Comparison of ENCODE assay signal across 27 cellular contexts in genomic region chr22:49973018-49973965, GRCh38. TPM values are rescaled to one million over a fixed set of nuclear protein-coding genes. Genes with fewer than 3 reads are reported as not detected.
DNase-seq lines count a peak whose midpoint lies in the region; ATAC-seq lines count a peak whose summit lies in the region.
"Had no signal": no experiment of that assay in that cellular context is flagged by ENCODE, and none has a peak within 500 bp of the region (broad histone marks: within the 10 kb centered on the region; RNA-seq: fewer than 3 reads in every experiment).

No MANE protein-coding gene starts in this region.

- no peak overlapping the region for H2BK120ac ChIP-seq in mesenchymal stem cell (ENCODE audit: low read depth, low read length)

- H3K4me3 Mint-ChIP-seq in activated CD4-positive, alpha-beta T cell treated with anti-CD3 and anti-CD28 coated beads for 36 hours: no peak overlapping the region
- H3K4me3 Mint-ChIP-seq: activated CD4-positive, alpha-beta memory T cell treated with anti-CD3 and anti-CD28 coated beads for 36 hours; activated naive CD8-positive, alpha-beta T cell treated with anti-CD3 and anti-CD28 coated beads, Interleukin-2, amount 10 ng/mL, durations not matched to agents 7 days and 5 days; brain; endodermal cell; neural progenitor cell; T-helper 17 cell had no signal

- H3K23ac ChIP-seq in mesenchymal stem cell (ENCODE audit: low read length in 2 of 2): peak overlapping the region in 1 of 2 experiments; percentile 66

- H3K14ac ChIP-seq in mesenchymal stem cell (ENCODE audit: low read length in 2 of 2): peak overlapping the region in 1 of 2 experiments; percentile 73

- H3K27ac Mint-ChIP-seq in activated CD4-positive, alpha-beta T cell treated with anti-CD3 and anti-CD28 coated beads for 36 hours: no peak overlapping the region
- H3K27ac Mint-ChIP-seq: activated CD4-positive, alpha-beta memory T cell treated with anti-CD3 and anti-CD28 coated beads for 36 hours; activated naive CD8-positive, alpha-beta T cell treated with anti-CD3 and anti-CD28 coated beads, Interleukin-2, amount 10 ng/mL, durations not matched to agents 7 days and 5 days; brain; endodermal cell; neural progenitor cell; T-helper 17 cell had no signal

- in situ Hi-C loops in KBM-7 (cut with MboI; ENCODE audit: low pct_unique_long_range_greater_than_20kb, low sequenced_read_pairs): no loop called here

- H3K4ac ChIP-seq in mesenchymal stem cell (ENCODE audit: low read depth in 1 of 2, low read length in 2 of 2): peak overlapping the region in 1 of 2 experiments; percentile 57

- H4K91ac ChIP-seq in mesenchymal stem cell (ENCODE audit: low read length): peak overlapping the region; percentile 14

- POLR2A ChIA-PET in activated CD4-positive, alpha-beta T cell treated with anti-CD3 and anti-CD28 coated beads for 36 hours (lab: Charles Lee): no interaction called here

- H2BK15ac ChIP-seq in mesenchymal stem cell (ENCODE audit: low read depth, poor library complexity, severe bottlenecking): no peak overlapping the region

- peaks cover 37% of the 10 kb centered on the region for H3K4me1 Mint-ChIP-seq in activated CD4-positive, alpha-beta T cell treated with anti-CD3 and anti-CD28 coated beads for 36 hours

- H3K4me3 ChIP-seq in mesenchymal stem cell (ENCODE audit: insufficient read depth in 1 of 2, low read depth in 1 of 2, low read length in 2 of 2): no peak overlapping the region
- H3K4me3 ChIP-seq: neural progenitor cell had no signal

- H3K9me3 Mint-ChIP-seq in activated CD4-positive, alpha-beta T cell treated with anti-CD3 and anti-CD28 coated beads for 36 hours (ENCODE audit: low read depth): peaks cover 4% of the 10 kb centered on the region
- H3K9me3 Mint-ChIP-seq: activated naive CD8-positive, alpha-beta T cell treated with anti-CD3 and anti-CD28 coated beads, Interleukin-2, amount 10 ng/mL, durations not matched to agents 7 days and 5 days; endodermal cell; neural progenitor cell had no signal

- peaks cover 28% of the 10 kb centered on the region for H3K4me1 ChIP-seq in mesenchymal stem cell (ENCODE audit: control insufficient read depth, insufficient read depth, low read depth, low read length)

- H3K79me1 ChIP-seq in mesenchymal stem cell (replicated peaks; ENCODE audit: low read length, poor library complexity, severe bottlenecking): no peaks in the 10 kb centered on the region

- no peak overlapping the region for H3K4me2 ChIP-seq in mesenchymal stem cell (ENCODE audit: low read length, poor library complexity, severe bottlenecking)
- H3K4me2 ChIP-seq: neural progenitor cell had no signal

- peak overlapping the region in 1 of 2 experiments; percentile 79 for H3K18ac ChIP-seq in mesenchymal stem cell (ENCODE audit: low read depth in 1 of 2, low read length in 2 of 2)

- 90% methylated on average over 5 of the region's 5 CpGs for WGBS in mesenchymal stem cell

- H2BK12ac ChIP-seq in mesenchymal stem cell (ENCODE audit: low read length in 2 of 2): peak overlapping the region in 1 of 2 experiments; percentile 82

- H2BK5ac ChIP-seq in mesenchymal stem cell (ENCODE audit: low read depth, low read length, poor library complexity, severe bottlenecking): no peak overlapping the region

- H3K36me3 Mint-ChIP-seq in activated CD4-positive, alpha-beta T cell treated with anti-CD3 and anti-CD28 coated beads for 36 hours (ENCODE audit: low read depth): peaks cover 13% of the 10 kb centered on the region
- H3K36me3 Mint-ChIP-seq: activated naive CD8-positive, alpha-beta T cell treated with anti-CD3 and anti-CD28 coated beads, Interleukin-2, amount 10 ng/mL, durations not matched to agents 7 days and 5 days; brain had no signal

- intact Hi-C loops in activated CD4-positive, alpha-beta T cell treated with anti-CD3 and anti-CD28 coated beads for 36 hours (cut with DNase I, micrococcal nuclease): loop anchor here in 1 of 2 experiments (5.0 kb wide), 1 partner anchor 206 kb away; no protein-coding TSS in a partner anchor

- DNase-seq in activated CD4-positive, alpha-beta T cell treated with anti-CD3 and anti-CD28 coated beads for 36 hours: peak; percentile 21
- DNase-seq in activated CD4-positive, alpha-beta T cell treated with anti-CD3 and anti-CD28 coated beads, Interleukin-2, amount 50 U/mL, for 4 hours: no peak
- DNase-seq in ELR (ENCODE audit: low read depth) (peak; percentile 22), amniotic epithelial cell (ENCODE audit: low read depth) (peak; percentile 58), mesenchymal stem cell (peak; percentile 46), KBM-7 (no peak), activated gamma-delta T cell treated with Interleukin-2 at 50 U/mL for 16 hours (no peak)
- DNase-seq: 8988T; KG1; MV-4-11; NCI-H187 treated with DMSO at 0.1 percent for 48 hours; NK-92 treated with Interleukin-12 subunit alpha and Interleukin-12 subunit beta, amount 100 ng/mL, for 24 hours; small intestine; T-helper 17 cell had no signal

- no peaks in the 10 kb centered on the region for H3K27me3 Mint-ChIP-seq in activated CD4-positive, alpha-beta T cell treated with anti-CD3 and anti-CD28 coated beads for 36 hours
- H3K27me3 Mint-ChIP-seq: activated CD4-positive, alpha-beta memory T cell treated with anti-CD3 and anti-CD28 coated beads for 36 hours; activated naive CD8-positive, alpha-beta T cell treated with anti-CD3 and anti-CD28 coated beads, Interleukin-2, amount 10 ng/mL, durations not matched to agents 7 days and 5 days; T-helper 17 cell had no signal

- H2AFZ ChIP-seq in mesenchymal stem cell (ENCODE audit: low read depth, low read length): no peak overlapping the region
- H2AFZ ChIP-seq: neural progenitor cell had no signal

- no peak overlapping the region for H4K8ac ChIP-seq in mesenchymal stem cell (ENCODE audit: low read length)

- CTCF ChIA-PET in activated CD4-positive, alpha-beta T cell treated with anti-CD3 and anti-CD28 coated beads for 36 hours (lab: Charles Lee): no interaction called here

- no peak for ATAC-seq in activated CD4-positive, alpha-beta T cell treated with anti-CD3 and anti-CD28 coated beads for 36 hours
- ATAC-seq in HG02973 (IDR thresholded peaks at IDR 0.05; ENCODE audit: unreplicated experiment): no peak
- ATAC-seq: left ventricle myocardium superior, psoas muscle, T-helper 17 cell had no signal

- no peak overlapping the region for H3K27ac ChIP-seq in mesenchymal stem cell (ENCODE audit: low read length, poor library complexity, severe bottlenecking)
- H3K27ac ChIP-seq: neural progenitor cell, psoas muscle had no signal

- peaks cover 0 to 3% of the 10 kb centered on the region in 2 experiments for H3K36me3 ChIP-seq in mesenchymal stem cell (ENCODE audit: control insufficient read depth in 1 of 2, insufficient read depth in 2 of 2, low read depth in 1 of 2, low read length in 2 of 2)
- H3K36me3 ChIP-seq: BE2C, neural progenitor cell, vagina had no signal

- no peaks in the 10 kb centered on the region for H3K9me3 ChIP-seq in mesenchymal stem cell (ENCODE audit: control insufficient read depth, low read length)
- H3K9me3 ChIP-seq: BE2C, Caco-2, psoas muscle, vagina had no signal

- H3K27me3 ChIP-seq in mesenchymal stem cell (ENCODE audit: control insufficient read depth in 1 of 2, insufficient read depth in 1 of 2, low read length in 2 of 2): no peaks in the 10 kb centered on the region
- H3K27me3 ChIP-seq: BE2C, vagina had no signal

- no peak overlapping the region for H2AK5ac ChIP-seq in mesenchymal stem cell (ENCODE audit: low read length, severe bottlenecking)

- no peak overlapping the region for H3K9ac ChIP-seq in mesenchymal stem cell (ENCODE audit: low read length)
- H3K9ac ChIP-seq: neural progenitor cell had no signal

RNA-seq across cellular contexts. Expression of gene PIM3, which starts 12.7 kb away (rescaled TPM):
- total RNA-seq in activated CD4-positive, alpha-beta T cell treated with anti-CD3 and anti-CD28 coated beads for 36 hours: 100 to 1,000 TPM; 127 to 165 TPM
- polyA plus RNA-seq in mesenchymal stem cell (2013, experiment 1 of 2): 18.5 TPM
- polyA plus RNA-seq in mesenchymal stem cell (2013, experiment 2 of 2): 17.6 TPM

RNA-seq across cellular contexts. Expression of gene IL17REL, which starts 39.3 kb away (rescaled TPM):
- under 1 TPM; 0.16 TPM for total RNA-seq in activated CD4-positive, alpha-beta T cell treated with anti-CD3 and anti-CD28 coated beads for 36 hours
- polyA plus RNA-seq in mesenchymal stem cell (2013, experiment 1 of 2): 0.06 TPM
- 0.08 TPM for polyA plus RNA-seq in mesenchymal stem cell (2013, experiment 2 of 2)
- total RNA-seq: activated naive CD8-positive, alpha-beta T cell treated with anti-CD3 and anti-CD28 coated beads, Interleukin-2, amount 10 ng/mL, durations not matched to agents 7 days and 5 days; Caco-2; left ventricle myocardium superior; psoas muscle; SK-MEL-5; subcutaneous adipose tissue; T-helper 17 cell; vagina had no signal
- polyA plus RNA-seq: psoas muscle had no signal

RNA-seq across cellular contexts. Expression of gene CRELD2, which starts 54.9 kb away (rescaled TPM):
- 10 to 100 TPM; 15.2 to 16.4 TPM for total RNA-seq in activated CD4-positive, alpha-beta T cell treated with anti-CD3 and anti-CD28 coated beads for 36 hours
- 37.9 TPM for polyA plus RNA-seq in mesenchymal stem cell (2013, experiment 1 of 2)
- polyA plus RNA-seq in mesenchymal stem cell (2013, experiment 2 of 2): 35.8 TPM

RNA-seq across cellular contexts. Expression of gene ALG12, which starts 55.1 kb away (rescaled TPM):
- 10 to 100 TPM; 13.6 to 13.7 TPM for total RNA-seq in activated CD4-positive, alpha-beta T cell treated with anti-CD3 and anti-CD28 coated beads for 36 hours
- 20.9 TPM for polyA plus RNA-seq in mesenchymal stem cell (2013, experiment 1 of 2)
- polyA plus RNA-seq in mesenchymal stem cell (2013, experiment 2 of 2): 21.2 TPM

Comparison
In these comparisons a context has a peak if more than half of its experiments do, and no peak if none do; other contexts are left out.
1. DNase-seq: peak in activated CD4-positive, alpha-beta T cell treated with anti-CD3 and anti-CD28 coated beads for 36 hours (single experiment), ELR (single experiment), amniotic epithelial cell (single experiment) and mesenchymal stem cell (single experiment); none in activated CD4-positive, alpha-beta T cell treated with anti-CD3 and anti-CD28 coated beads, Interleukin-2, amount 50 U/mL, for 4 hours (0 of 2), KBM-7 (single experiment) and activated gamma-delta T cell treated with Interleukin-2 at 50 U/mL for 16 hours (single experiment).